In the genomic region with DNA sequence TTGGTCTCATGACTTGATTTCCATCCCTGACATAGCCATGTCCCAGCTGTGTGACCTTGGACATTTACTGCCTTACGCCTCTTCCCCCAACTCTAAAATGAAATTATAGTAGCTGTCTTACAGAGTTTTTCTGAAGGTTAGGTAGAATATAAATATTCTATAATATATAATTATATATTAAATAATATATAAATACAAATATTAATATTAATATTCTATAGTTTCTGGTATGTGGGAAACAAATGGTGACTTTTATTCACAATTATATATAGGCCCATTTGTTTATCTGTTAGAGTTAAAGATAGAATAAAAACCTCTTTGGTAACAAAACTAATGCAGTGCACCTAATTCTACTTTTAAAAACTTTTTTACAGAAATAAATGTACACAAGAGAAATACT, we compare ENCODE assay signal across 1 cellular context.
TF ChIP-seq lines count a peak whose summit lies in the region.

No MANE protein-coding gene starts in this region.

TF ChIP-seq in SK-N-SH treated with all-trans-retinoic acid at 6 μM for 48 hours, 23 proteins besides CTCF, POLR2A, EP300 and RAD21 (continued from another document):
- TF ChIP-seq, protein P1, sequence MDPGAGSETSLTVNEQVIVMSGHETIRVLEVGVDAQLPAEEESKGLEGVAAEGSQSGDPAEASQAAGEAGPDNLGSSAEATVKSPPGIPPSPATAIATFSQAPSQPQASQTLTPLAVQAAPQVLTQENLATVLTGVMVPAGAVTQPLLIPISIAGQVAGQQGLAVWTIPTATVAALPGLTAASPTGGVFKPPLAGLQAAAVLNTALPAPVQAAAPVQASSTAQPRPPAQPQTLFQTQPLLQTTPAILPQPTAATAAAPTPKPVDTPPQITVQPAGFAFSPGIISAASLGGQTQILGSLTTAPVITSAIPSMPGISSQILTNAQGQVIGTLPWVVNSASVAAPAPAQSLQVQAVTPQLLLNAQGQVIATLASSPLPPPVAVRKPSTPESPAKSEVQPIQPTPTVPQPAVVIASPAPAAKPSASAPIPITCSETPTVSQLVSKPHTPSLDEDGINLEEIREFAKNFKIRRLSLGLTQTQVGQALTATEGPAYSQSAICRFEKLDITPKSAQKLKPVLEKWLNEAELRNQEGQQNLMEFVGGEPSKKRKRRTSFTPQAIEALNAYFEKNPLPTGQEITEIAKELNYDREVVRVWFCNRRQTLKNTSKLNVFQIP (CRISPR knock-in tag; IDR thresholded peaks at IDR 0.05; ENCODE audit: borderline replicate concordance, low read depth): no peak
- TF ChIP-seq ZFP30 (CRISPR knock-in tag; IDR thresholded peaks at IDR 0.05) (no peak), CSDC2 (CRISPR knock-in tag; IDR thresholded peaks at IDR 0.05) (no peak)
TF ChIP-seq in SK-N-SH treated with all-trans-retinoic acid at 6 μM for 48 hours: peak in this region for 0.
